8 cellular contexts compared by ENCODE assay signal in the genomic region with DNA sequence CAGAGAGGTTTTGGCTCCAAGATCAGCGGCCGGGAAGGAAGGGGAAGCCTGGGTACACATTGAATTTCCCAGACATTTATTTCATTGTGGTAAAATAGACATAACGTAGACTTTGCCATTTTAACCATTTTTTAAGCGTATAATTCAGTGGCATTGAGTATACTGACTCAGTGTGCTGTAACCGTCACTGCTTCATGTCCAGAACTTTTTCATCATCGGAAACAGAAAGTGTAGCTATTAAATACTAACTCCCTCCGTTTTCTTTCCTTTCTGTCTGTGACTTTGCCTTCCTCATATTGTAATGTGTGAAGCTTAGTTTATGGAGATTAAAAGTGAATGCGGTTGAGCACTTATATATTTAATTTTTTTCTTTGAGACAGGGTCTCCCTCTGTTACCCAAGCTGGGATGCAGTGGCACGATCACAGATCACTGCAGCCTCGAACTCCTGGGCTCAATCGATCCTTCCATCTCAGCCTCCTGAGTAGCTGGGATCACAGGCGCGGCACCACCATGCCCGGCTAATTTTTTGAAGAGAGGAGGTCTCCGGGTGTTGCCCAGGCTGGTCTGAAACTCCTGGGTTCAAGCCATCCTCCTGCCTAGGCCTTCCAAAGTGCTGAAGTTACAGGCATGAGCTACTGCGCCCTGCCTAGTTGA. TPM values are rescaled to one million over a fixed set of nuclear protein-coding genes. Genes with fewer than 3 reads are reported as not detected.
A peak's percentile ranks its signal among the peaks of the same experiment; 100 is the strongest.
DNase-seq lines count a peak whose midpoint lies in the region; ATAC-seq and TF ChIP-seq lines count a peak whose summit lies in the region.

No MANE protein-coding gene starts in this region.

- peak overlapping the region; percentile 96 to 97 for H3K27ac ChIP-seq in lung (ENCODE audit: low read depth in 1 of 2, low read length in 1 of 2)

- peak overlapping the region; percentile 93 for H3K27ac Mint-ChIP-seq in activated naive CD4-positive, alpha-beta T cell treated with anti-CD3 and anti-CD28 coated beads, Interleukin-2, amount 10 ng/mL, durations not matched to agents 7 days and 5 days
- peak overlapping the region; percentile 77 for H3K27ac Mint-ChIP-seq in type B pancreatic cell

- peaks cover 54% of the 10 kb centered on the region for H3K4me1 Mint-ChIP-seq in activated naive CD4-positive, alpha-beta T cell treated with anti-CD3 and anti-CD28 coated beads, Interleukin-2, amount 10 ng/mL, durations not matched to agents 7 days and 5 days
- peaks cover 41% of the 10 kb centered on the region for H3K4me1 Mint-ChIP-seq in type B pancreatic cell (ENCODE audit: unreplicated experiment)

- TF ChIP-seq CTCF in astrocyte of the spinal cord (IDR thresholded peaks at IDR 0.05; ENCODE audit: low read depth, low read length): no peak
- TF ChIP-seq CTCF in lung (IDR thresholded peaks at IDR 0.05; ENCODE audit: control extremely low read depth, extremely low read depth): no peak
- TF ChIP-seq CTCF in type B pancreatic cell (conservative IDR thresholded peaks at IDR 0.05): no peak

- WGBS in lung, 2 donors: 25 to 34% methylated on average over 16 of the region's 16 CpGs

- H3K36me3 ChIP-seq in lung (ENCODE audit: control insufficient read depth in 2 of 2, insufficient read depth in 2 of 2, low read length in 2 of 2): no peaks in the 10 kb centered on the region

- peaks cover 10% of the 10 kb centered on the region in 2 donors for H3K4me1 ChIP-seq in lung (ENCODE audit: control insufficient read depth in 2 of 2, insufficient read depth in 2 of 2, low read length in 2 of 2)

- H3K4me3 Mint-ChIP-seq in activated naive CD4-positive, alpha-beta T cell treated with anti-CD3 and anti-CD28 coated beads, Interleukin-2, amount 10 ng/mL, durations not matched to agents 7 days and 5 days: peak overlapping the region; percentile 98
- peak overlapping the region; percentile 91 for H3K4me3 Mint-ChIP-seq in type B pancreatic cell

- CTCF ChIA-PET in activated naive CD4-positive, alpha-beta T cell treated with anti-CD3 and anti-CD28 coated beads, Interleukin-2, amount 10 ng/mL, durations not matched to agents 7 days and 5 days (lab: Charles Lee): interaction anchor here (0.8 to 1.9 kb wide), 7 partner anchors 12 to 378 kb away, joined by 3 to 8 read pairs (median 3); a partner anchor contains a TSS

- no peak for ATAC-seq in lung (ENCODE audit: insufficient read depth, low FRiP score)

- in situ Hi-C loops in astrocyte of the spinal cord (cut with HindIII; ENCODE audit: low sequenced_read_pairs): no loop called here

- DNase-seq in activated naive CD4-positive, alpha-beta T cell treated with anti-CD3 and anti-CD28 coated beads, Interleukin-2, amount 10 ng/mL, durations not matched to agents 7 days and 5 days: no peak
- no peak for DNase-seq in activated naive CD4-positive, alpha-beta T cell (lab: John Stamatoyannopoulos, UW)
- DNase-seq in astrocyte of the spinal cord (ENCODE audit: low read depth, low spot score) (no peak), lung (ENCODE audit: low spot score) (no peak), type B pancreatic cell (ENCODE audit: extremely low spot score, unreplicated experiment) (no peak), GM19238 (ENCODE audit: insufficient read length, low spot score) (no peak), NCI-H2029 treated with DMSO at 0.1 percent for 48 hours (lab: John Stamatoyannopoulos, UW) (no peak), superior temporal gyrus (ENCODE audit: extremely low spot score) (no peak)

- peaks cover 29% of the 10 kb centered on the region for H3K36me3 Mint-ChIP-seq in activated naive CD4-positive, alpha-beta T cell treated with anti-CD3 and anti-CD28 coated beads, Interleukin-2, amount 10 ng/mL, durations not matched to agents 7 days and 5 days
- peaks cover 23% of the 10 kb centered on the region for H3K36me3 Mint-ChIP-seq in type B pancreatic cell

- H3K9me3 ChIP-seq in lung (ENCODE audit: control insufficient read depth in 2 of 2, insufficient read depth in 1 of 2, low read length in 1 of 2): peaks cover 0 to 1% of the 10 kb centered on the region in 2 donors

- H3K27me3 ChIP-seq in lung (ENCODE audit: control insufficient read depth, insufficient read depth): no peaks in the 10 kb centered on the region

- no peaks in the 10 kb centered on the region for H3K9me3 Mint-ChIP-seq in activated naive CD4-positive, alpha-beta T cell treated with anti-CD3 and anti-CD28 coated beads, Interleukin-2, amount 10 ng/mL, durations not matched to agents 7 days and 5 days
- no peaks in the 10 kb centered on the region for H3K9me3 Mint-ChIP-seq in type B pancreatic cell

- H3K27me3 Mint-ChIP-seq in activated naive CD4-positive, alpha-beta T cell treated with anti-CD3 and anti-CD28 coated beads, Interleukin-2, amount 10 ng/mL, durations not matched to agents 7 days and 5 days: peaks cover 8% of the 10 kb centered on the region
- H3K27me3 Mint-ChIP-seq in type B pancreatic cell: no peaks in the 10 kb centered on the region

- H3K4me3 ChIP-seq in astrocyte of the spinal cord (ENCODE audit: low read depth, low read length) (peak overlapping the region; percentile 91), lung (peak overlapping the region; percentile 87)

RNA-seq across cellular contexts. Expression of a gene that starts 1.4 kb away (rescaled TPM):
- total RNA-seq in lung (100 to 1,000 TPM; 133 to 194 TPM), type B pancreatic cell (ENCODE audit: low replicate concordance) (197 and 317 TPM in 2 replicates)
- 100 to 1,000 TPM in 1 of 2 donors, 10 to 100 TPM in 1; 53.7 to 243 TPM for polyA plus RNA-seq in lung

RNA-seq across cellular contexts. Expression of a gene that starts 33.1 kb away (rescaled TPM):
- total RNA-seq in lung: 10 to 100 TPM; 26.7 to 62.1 TPM
- 10 to 100 TPM; 33.6 to 81.5 TPM for polyA plus RNA-seq in lung
- 15.5 and 24.7 TPM in 2 replicates for total RNA-seq in type B pancreatic cell (ENCODE audit: low replicate concordance)

RNA-seq across cellular contexts. Expression of a gene that starts 56.0 kb away (rescaled TPM):
- total RNA-seq in lung (100 to 1,000 TPM; 139 to 148 TPM), type B pancreatic cell (ENCODE audit: low replicate concordance) (106 and 123 TPM in 2 replicates)
- polyA plus RNA-seq in lung: 100 to 1,000 TPM in 1 of 2 donors, 10 to 100 TPM in 1; 91.1 to 104 TPM

RNA-seq across cellular contexts. Expression of a gene that starts 56.3 kb away (rescaled TPM):
- total RNA-seq in lung: 10 to 100 TPM in 1 of 2 donors, 1 to 10 TPM in 1; 8.2 to 18.8 TPM
- polyA plus RNA-seq in lung: 10 to 100 TPM; 21.3 to 22.8 TPM
- 0.31 TPM in 2 replicates for total RNA-seq in type B pancreatic cell (ENCODE audit: low replicate concordance)
